In the genomic region with DNA sequence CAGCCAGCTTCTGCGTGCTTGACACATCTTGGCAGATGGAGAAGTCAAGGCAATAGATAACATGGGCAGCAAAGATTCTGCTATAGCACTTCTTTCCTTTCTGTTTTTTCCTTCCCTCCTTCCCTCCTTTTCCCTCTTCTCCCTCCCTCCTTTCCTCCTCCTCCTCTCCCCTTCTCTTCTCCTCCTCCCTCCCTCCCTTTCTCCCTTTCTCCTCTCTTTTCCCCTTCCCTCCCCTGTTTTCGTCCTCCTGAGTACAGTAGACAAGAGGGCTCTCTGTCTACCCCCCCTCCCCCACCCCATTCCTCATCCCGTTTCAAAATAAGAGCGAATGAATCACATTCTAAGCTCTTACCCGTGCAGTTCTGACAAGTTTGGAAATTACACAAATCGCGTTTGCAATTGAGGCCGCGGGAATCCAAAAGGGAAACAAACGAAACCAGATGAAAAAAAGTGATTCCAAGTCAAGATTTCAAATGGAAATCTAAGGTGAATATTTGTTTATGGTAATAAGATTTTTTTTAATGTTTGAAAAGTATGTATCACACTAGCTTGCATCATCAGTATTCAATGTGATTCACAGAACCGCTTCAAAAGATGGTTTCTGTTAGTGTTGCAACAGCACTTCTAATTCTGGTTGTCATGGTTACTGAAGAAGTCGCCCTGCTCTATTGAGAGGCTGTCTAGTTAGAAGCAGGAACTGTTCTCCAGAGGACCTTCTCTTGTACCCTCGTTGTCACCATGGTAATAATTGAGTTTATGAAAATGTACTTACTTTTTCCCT, we compare ENCODE assay signal across 8 cellular contexts. TPM values are rescaled to one million over a fixed set of nuclear protein-coding genes. Genes with fewer than 3 reads are reported as not detected.
DNase-seq lines count a peak whose midpoint lies in the region; ATAC-seq, FAIRE-seq and TF ChIP-seq lines count a peak whose summit lies in the region.

No MANE protein-coding gene starts in this region.

- peak overlapping the region; percentile 84 to 92 (median 87) for H3K4me3 Mint-ChIP-seq in immature natural killer cell

- H3K36me3 Mint-ChIP-seq in immature natural killer cell, result peaks cover 0 to 1% (median 1%) of the 10 kb centered on the region in 3 donors

- peaks cover 2 to 13% (median 8%) of the 10 kb centered on the region in 3 donors for H3K27me3 Mint-ChIP-seq in immature natural killer cell (ENCODE audit: low read depth in 3 of 3)

- no peaks in the 10 kb centered on the region for H3K36me3 ChIP-seq in bronchial epithelial cell (ENCODE audit: control insufficient read depth, insufficient read depth, low read length)

- peak overlapping the region in 3 of 6 donors; percentile 12 to 69 (median 35) for H3K27ac Mint-ChIP-seq in immature natural killer cell

- H3K27me3 ChIP-seq in bronchial epithelial cell (ENCODE audit: control insufficient read depth, insufficient read depth, low read length), result peaks cover 3% of the 10 kb centered on the region

- H3K9me3 Mint-ChIP-seq in immature natural killer cell, result no peaks in the 10 kb centered on the region

- TF ChIP-seq CTCF in bronchial epithelial cell (IDR thresholded peaks at IDR 0.05; ENCODE audit: insufficient read depth, low read length, severe bottlenecking), result no peak

- peak overlapping the region; percentile 40 for H3K4me3 ChIP-seq in bronchial epithelial cell (ENCODE audit: low read depth, low read length)

- DNase-seq in Ammon's horn (ENCODE audit: low spot score), result peak; percentile 84
- DNase-seq in HPDE6-E6E7 (ENCODE audit: extremely low spot score), result peak; percentile 61
- peak; percentile 54 for DNase-seq in SK-N-DZ (ENCODE audit: low spot score)
- peak; percentile 85 for DNase-seq in bronchial epithelial cell (ENCODE audit: low read depth)
- DNase-seq in immature natural killer cell, result peak; percentile 17 to 54 (median 26)
- DNase-seq in stimulated activated CD4-positive, alpha-beta T cell treated with anti-CD3 and anti-CD28 coated beads, Interleukin-12 subunit alpha, Interleukin-12 subunit beta, amount 100 ng/mL, for 24 hours (ENCODE audit: low read depth in 2 of 2), result peak; percentile 5 to 31
- DNase-seq in NCI-H128 (lab: John Stamatoyannopoulos, UW; ENCODE audit: unreplicated experiment), result no peak

- ATAC-seq in GM19043 (IDR thresholded peaks at IDR 0.05; ENCODE audit: low read depth, unreplicated experiment), result peak; percentile 43

- FAIRE-seq in bronchial epithelial cell (lab: Jason Lieb, UNC), result no peak

- H3K4me1 Mint-ChIP-seq in immature natural killer cell, result peaks cover 22 to 31% of the 10 kb centered on the region in 2 donors

RNA-seq across cellular contexts. Expression of a gene that starts 1.3 kb away (rescaled TPM):
- not detected in 2 replicates for polyA plus RNA-seq in SK-N-DZ (2014; cell fraction: cytosol; rRNA removed)
- not detected in 2 replicates for polyA plus RNA-seq in SK-N-DZ (2014; cell fraction: nucleus; rRNA removed)
- total RNA-seq in bronchial epithelial cell, result 0.38 TPM in 1 of 2 replicates, not detected in the other
- polyA plus RNA-seq in immature natural killer cell, result under 1 TPM in 1 of 3 donors, not detected in 2; 0.25 TPM
